ENCODE assay signal across 8 cellular contexts in the genomic region with DNA sequence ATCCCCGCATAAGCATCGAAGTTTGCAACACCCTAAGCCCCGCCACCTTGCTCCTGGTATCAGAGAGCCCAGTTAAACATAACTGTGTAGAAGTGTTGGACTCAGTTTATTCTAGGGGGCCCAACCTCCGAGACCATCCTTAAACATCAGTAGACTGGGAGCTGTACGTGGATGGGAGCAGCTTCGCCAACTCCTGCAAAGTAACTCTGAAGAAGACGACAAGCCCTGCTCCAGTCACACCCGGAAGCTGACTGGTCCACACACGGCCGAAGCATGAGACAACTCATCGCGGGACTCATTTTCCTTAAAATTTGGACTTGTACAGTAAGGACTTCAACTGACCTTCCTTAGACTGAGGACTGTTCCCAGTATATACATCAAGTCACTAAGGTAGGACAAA. TPM values are rescaled to one million over a fixed set of nuclear protein-coding genes. Genes with fewer than 3 reads are reported as not detected.
"Had no signal": no experiment of that assay in that cellular context is flagged by ENCODE, and none has a peak within 500 bp of the region (broad histone marks: within the 10 kb centered on the region; RNA-seq: fewer than 3 reads in every experiment).

No MANE protein-coding gene starts in this region.

RNA-seq across cellular contexts. Expression of a gene that starts 8.5 kb away (rescaled TPM):
- total RNA-seq: activated B cell treated with CpG ODN at 0.5 μM for 24 hours; activated T-cell treated with anti-CD3 and anti-CD28 coated beads, Interleukin-2, amount 50 U/mL, for 4 hours; adrenal gland; breast epithelium; PC-3; Peyer's patch; SJSA1 had no signal
- polyA plus RNA-seq: adrenal gland, SK-N-SH had no signal
